ENCODE assay signal across 14 cellular contexts in the genomic region with DNA sequence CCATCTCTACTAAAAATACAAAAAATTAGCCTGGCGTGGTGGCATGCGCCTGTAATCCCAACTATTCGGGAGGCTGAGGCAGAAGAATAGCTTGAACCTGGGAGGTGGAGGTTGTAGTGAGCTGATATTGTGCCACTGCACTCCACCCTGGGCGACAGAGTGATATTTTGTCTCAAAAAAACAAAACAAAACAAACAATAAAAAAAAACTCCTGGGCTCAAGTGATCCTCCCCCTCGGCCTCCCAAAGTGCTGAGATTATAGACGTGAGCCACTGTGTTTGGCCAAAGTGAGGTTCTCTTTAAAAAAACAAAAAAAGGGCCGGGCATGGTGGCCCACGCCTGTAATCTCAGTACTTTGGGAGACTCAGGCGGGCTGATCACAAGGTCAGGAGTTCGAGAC. TPM values are rescaled to one million over a fixed set of nuclear protein-coding genes. Genes with fewer than 3 reads are reported as not detected.
DNase-seq lines count a peak whose midpoint lies in the region; TF ChIP-seq lines count a peak whose summit lies in the region.
"Had no signal": no experiment of that assay in that cellular context is flagged by ENCODE, and none has a peak within 500 bp of the region (broad histone marks: within the 10 kb centered on the region; RNA-seq: fewer than 3 reads in every experiment).

No MANE protein-coding gene starts in this region.

- no peak for TF ChIP-seq POLR2A in sigmoid colon (IDR thresholded peaks at IDR 0.05)

- H2AFZ ChIP-seq in KMS-11 (ENCODE audit: low read depth): no peak overlapping the region

- peak overlapping the region; percentile 90 to 100 (median 99) for H3K4me2 ChIP-seq in BLaER1 treated with 17β-estradiol and CSF1 and Interleukin-3, amounts not matched to agents 10 nM and 100 nM
- peak overlapping the region; percentile 91; the same call in 1 of the 2 replicates for H3K4me2 ChIP-seq in KMS-11

- H3K9ac ChIP-seq in BLaER1 treated with 17β-estradiol and CSF1 and Interleukin-3, amounts not matched to agents 10 nM and 100 nM: peak overlapping the region; percentile 92 to 99 (median 96); a peak in 21 of 22 replicates
- no peak overlapping the region for H3K9ac ChIP-seq in KMS-11

- intact Hi-C loops in sigmoid colon (cut with DNase I): no loop called here

- H3K27me3 ChIP-seq in BLaER1 treated with 17β-estradiol and CSF1 and Interleukin-3, amounts not matched to agents 10 nM and 100 nM: no peaks in the 10 kb centered on the region
- H3K27me3 ChIP-seq in KMS-11 (ENCODE audit: insufficient read depth, low read depth) (no peaks in the 10 kb centered on the region), sigmoid colon (no peaks in the 10 kb centered on the region)

- peaks cover 10 to 12% (median 11%) of the 10 kb centered on the region in 11 experiments for H4K20me1 ChIP-seq in BLaER1 treated with 17β-estradiol and CSF1 and Interleukin-3, amounts not matched to agents 10 nM and 100 nM
- no peaks in the 10 kb centered on the region for H4K20me1 ChIP-seq in KMS-11 (ENCODE audit: insufficient read depth)

- no peak for TF ChIP-seq EP300 in sigmoid colon (IDR thresholded peaks at IDR 0.05)

- H3K4me1 ChIP-seq in BLaER1 treated with 17β-estradiol and CSF1 and Interleukin-3, amounts not matched to agents 10 nM and 100 nM: peaks cover 61 to 81% (median 78%) of the 10 kb centered on the region in 10 experiments
- peaks cover 52% of the 10 kb centered on the region for H3K4me1 ChIP-seq in KMS-11 (ENCODE audit: low read depth, poor library complexity, severe bottlenecking)
- H3K4me1 ChIP-seq in sigmoid colon: peaks cover 0 to 66% (median 62%) of the 10 kb centered on the region in 4 donors

- peaks cover 11% of the 10 kb centered on the region for H3K79me2 ChIP-seq in KMS-11 (ENCODE audit: insufficient read depth, low read depth)

- DNase-seq in epithelial cell of prostate (ENCODE audit: low read depth, low spot score) (no peak), sigmoid colon (no peak), GM10266 (ENCODE audit: extremely low spot score) (no peak), DMS153 (lab: John Stamatoyannopoulos, UW) (no peak), foreskin fibroblast (no peak), NCI-H2171 (lab: John Stamatoyannopoulos, UW) (no peak)
- DNase-seq: activated CD4-positive, alpha-beta T cell treated with anti-CD3 and anti-CD28 coated beads, Interleukin-2, amount 50 U/mL, for 4 hours; amygdala; stimulated activated CD4-positive, alpha-beta T cell treated with anti-CD3 and anti-CD28 coated beads, Interleukin-15, amount 100 ng/mL, for 24 hours; stimulated activated naive CD8-positive, alpha-beta T cell treated with anti-CD3 and anti-CD28 coated beads, Interleukin-15, amount 100 ng/mL, for 72 hours had no signal

- no peak for TF ChIP-seq CTCF in KMS-11 (conservative IDR thresholded peaks at IDR 0.05; ENCODE audit: low read depth, low read length)
- TF ChIP-seq CTCF in sigmoid colon (IDR thresholded peaks at IDR 0.05): no peak
- TF ChIP-seq CTCF in GM10266 (IDR thresholded peaks at IDR 0.05; ENCODE audit: control insufficient read depth, insufficient read depth, low read depth, missing control alignments): no peak
- TF ChIP-seq CTCF in foreskin fibroblast (IDR thresholded peaks at IDR 0.05; ENCODE audit: low read depth, low read length): no peak

- WGBS in sigmoid colon, 2 donors: 54 to 74% methylated on average over 10 of the region's 10 CpGs

- no peak overlapping the region for H3K4me3 ChIP-seq in BLaER1 treated with 17β-estradiol and CSF1 and Interleukin-3, amounts not matched to agents 10 nM and 100 nM
- no peak overlapping the region for H3K4me3 ChIP-seq in KMS-11 (IDR thresholded peaks at IDR 0.05; ENCODE audit: insufficient read depth, low read depth, low read length)
- no peak overlapping the region for H3K4me3 ChIP-seq in sigmoid colon
- H3K4me3 ChIP-seq in foreskin fibroblast (ENCODE audit: low read depth in 1 of 2, low read length in 2 of 2): no peak overlapping the region

- H3K36me3 ChIP-seq in BLaER1 treated with 17β-estradiol and CSF1 and Interleukin-3, amounts not matched to agents 10 nM and 100 nM: peaks cover 0 to 5% (median 0%) of the 10 kb centered on the region in 11 experiments; a peak in 5 of 22 replicates
- no peaks in the 10 kb centered on the region for H3K36me3 ChIP-seq in KMS-11 (ENCODE audit: insufficient read depth)
- H3K36me3 ChIP-seq in sigmoid colon: no peaks in the 10 kb centered on the region

- H3K27ac ChIP-seq in BLaER1 treated with 17β-estradiol and CSF1 and Interleukin-3, amounts not matched to agents 10 nM and 100 nM: peak overlapping the region; percentile 98 to 100 (median 99)
- peak overlapping the region; percentile 93; the same call in 1 of the 2 replicates for H3K27ac ChIP-seq in KMS-11
- H3K27ac ChIP-seq in epithelial cell of prostate: peak overlapping the region; percentile 100
- H3K27ac ChIP-seq in sigmoid colon: peak overlapping the region; percentile 97 to 100 (median 98)

- H3K9me3 ChIP-seq in BLaER1 treated with 17β-estradiol and CSF1 and Interleukin-3, amounts not matched to agents 10 nM and 100 nM (replicated peaks in 1 of 11): no peaks in the 10 kb centered on the region
- H3K9me3 ChIP-seq in sigmoid colon: no peaks in the 10 kb centered on the region

RNA-seq across cellular contexts. Expression of gene JUNB, which starts 3.8 kb away (rescaled TPM):
- total RNA-seq in sigmoid colon: 1,000 to 10,000 TPM in 1 of 4 donors, 100 to 1,000 TPM in 3; 125 to 1,252 (median 504) TPM
- polyA plus RNA-seq in sigmoid colon: 100 to 1,000 TPM in 2 of 3 donors, 10 to 100 TPM in 1; 91.6 to 289 (median 249) TPM

RNA-seq across cellular contexts. Expression of gene HOOK2, which starts 12.1 kb away (rescaled TPM):
- 10 to 100 TPM; 10.2 to 37.9 (median 12.7) TPM for total RNA-seq in sigmoid colon
- 10 to 100 TPM; 36.0 to 80.4 (median 42.1) TPM for polyA plus RNA-seq in sigmoid colon

RNA-seq across cellular contexts. Expression of gene PRDX2, which starts 14.1 kb away (rescaled TPM):
- total RNA-seq in sigmoid colon: 100 to 1,000 TPM; 248 to 312 (median 264) TPM
- polyA plus RNA-seq in sigmoid colon: 100 to 1,000 TPM; 277 to 379 (median 284) TPM

RNA-seq across cellular contexts. Expression of gene THSD8, which starts 14.4 kb away (rescaled TPM):
- total RNA-seq in sigmoid colon: not detected
- 1 to 10 TPM in 2 of 3 donors, not detected in 1; 2.5 to 2.8 TPM for polyA plus RNA-seq in sigmoid colon
- total RNA-seq: mononuclear cell, NCI-H460 had no signal

RNA-seq across cellular contexts. Expression of gene RNASEH2A, which starts 18.9 kb away (rescaled TPM):
- 1 to 10 TPM; 1.9 to 3.7 (median 3.0) TPM for total RNA-seq in sigmoid colon
- polyA plus RNA-seq in sigmoid colon: 10 to 100 TPM in 1 of 3 donors, 1 to 10 TPM in 2; 6.2 to 22.1 (median 7.2) TPM
